3 cellular contexts compared by ENCODE assay signal in the genomic region with DNA sequence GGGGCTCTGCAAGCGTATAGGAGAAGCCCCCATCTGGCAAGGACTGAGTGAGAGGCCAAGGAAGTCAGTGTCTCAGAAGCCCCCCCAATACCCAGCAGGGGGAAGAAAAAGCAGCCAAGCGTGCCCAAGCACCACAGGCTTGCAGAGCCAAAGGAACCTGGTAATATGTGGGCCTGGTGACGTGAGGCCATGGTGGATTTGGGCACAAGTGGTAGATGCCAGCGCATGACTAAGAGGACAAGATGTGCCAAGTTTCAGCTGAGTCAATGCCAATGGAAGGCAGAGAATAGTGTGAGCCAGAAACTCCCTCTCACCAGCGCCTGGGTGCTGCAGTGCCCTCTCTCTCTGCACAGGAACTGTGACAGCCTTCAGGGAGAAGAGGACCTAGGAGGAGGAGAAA.
A peak's percentile ranks its signal among the peaks of the same experiment; 100 is the strongest.
TF ChIP-seq lines count a peak whose summit lies in the region.

No MANE protein-coding gene starts in this region.

TF ChIP-seq in liver, 16 proteins besides CTCF, POLR2A, EP300 and RAD21:
- TF ChIP-seq GABPA (IDR thresholded peaks at IDR 0.05 in 1 of 2, conservative IDR thresholded peaks at IDR 0.05 in 1 of 2) (no peak), NR2F2 (IDR thresholded peaks at IDR 0.05) (no peak), JUND (IDR thresholded peaks at IDR 0.05) (peak; percentile 80 to 89), FOXA1 (IDR thresholded peaks at IDR 0.05) (peak; percentile 37), HNF4G (IDR thresholded peaks at IDR 0.05) (no peak), HNF4A (conservative IDR thresholded peaks at IDR 0.05) (peak; percentile 28 to 63), YY1 (IDR thresholded peaks at IDR 0.05) (peak; percentile 97), EGR1 (IDR thresholded peaks at IDR 0.05; ENCODE audit: low read depth in 2 of 2) (peak in 1 of 2 donors; percentile 15), FOXA2 (IDR thresholded peaks at IDR 0.05) (peak; percentile 58), TAF1 (conservative IDR thresholded peaks at IDR 0.05) (no peak), SP1 (IDR thresholded peaks at IDR 0.05) (peak; percentile 50), RXRA (IDR thresholded peaks at IDR 0.05) (peak in 1 of 2 donors; percentile 75)
- TF ChIP-seq, protein P1, sequence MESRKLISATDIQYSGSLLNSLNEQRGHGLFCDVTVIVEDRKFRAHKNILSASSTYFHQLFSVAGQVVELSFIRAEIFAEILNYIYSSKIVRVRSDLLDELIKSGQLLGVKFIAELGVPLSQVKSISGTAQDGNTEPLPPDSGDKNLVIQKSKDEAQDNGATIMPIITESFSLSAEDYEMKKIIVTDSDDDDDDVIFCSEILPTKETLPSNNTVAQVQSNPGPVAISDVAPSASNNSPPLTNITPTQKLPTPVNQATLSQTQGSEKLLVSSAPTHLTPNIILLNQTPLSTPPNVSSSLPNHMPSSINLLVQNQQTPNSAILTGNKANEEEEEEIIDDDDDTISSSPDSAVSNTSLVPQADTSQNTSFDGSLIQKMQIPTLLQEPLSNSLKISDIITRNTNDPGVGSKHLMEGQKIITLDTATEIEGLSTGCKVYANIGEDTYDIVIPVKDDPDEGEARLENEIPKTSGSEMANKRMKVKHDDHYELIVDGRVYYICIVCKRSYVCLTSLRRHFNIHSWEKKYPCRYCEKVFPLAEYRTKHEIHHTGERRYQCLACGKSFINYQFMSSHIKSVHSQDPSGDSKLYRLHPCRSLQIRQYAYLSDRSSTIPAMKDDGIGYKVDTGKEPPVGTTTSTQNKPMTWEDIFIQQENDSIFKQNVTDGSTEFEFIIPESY (IDR thresholded peaks at IDR 0.05), result peak; percentile 39
- TF ChIP-seq, protein P2, sequence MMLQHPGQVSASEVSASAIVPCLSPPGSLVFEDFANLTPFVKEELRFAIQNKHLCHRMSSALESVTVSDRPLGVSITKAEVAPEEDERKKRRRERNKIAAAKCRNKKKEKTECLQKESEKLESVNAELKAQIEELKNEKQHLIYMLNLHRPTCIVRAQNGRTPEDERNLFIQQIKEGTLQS (IDR thresholded peaks at IDR 0.05), result peak; percentile 63
- TF ChIP-seq, protein P3, sequence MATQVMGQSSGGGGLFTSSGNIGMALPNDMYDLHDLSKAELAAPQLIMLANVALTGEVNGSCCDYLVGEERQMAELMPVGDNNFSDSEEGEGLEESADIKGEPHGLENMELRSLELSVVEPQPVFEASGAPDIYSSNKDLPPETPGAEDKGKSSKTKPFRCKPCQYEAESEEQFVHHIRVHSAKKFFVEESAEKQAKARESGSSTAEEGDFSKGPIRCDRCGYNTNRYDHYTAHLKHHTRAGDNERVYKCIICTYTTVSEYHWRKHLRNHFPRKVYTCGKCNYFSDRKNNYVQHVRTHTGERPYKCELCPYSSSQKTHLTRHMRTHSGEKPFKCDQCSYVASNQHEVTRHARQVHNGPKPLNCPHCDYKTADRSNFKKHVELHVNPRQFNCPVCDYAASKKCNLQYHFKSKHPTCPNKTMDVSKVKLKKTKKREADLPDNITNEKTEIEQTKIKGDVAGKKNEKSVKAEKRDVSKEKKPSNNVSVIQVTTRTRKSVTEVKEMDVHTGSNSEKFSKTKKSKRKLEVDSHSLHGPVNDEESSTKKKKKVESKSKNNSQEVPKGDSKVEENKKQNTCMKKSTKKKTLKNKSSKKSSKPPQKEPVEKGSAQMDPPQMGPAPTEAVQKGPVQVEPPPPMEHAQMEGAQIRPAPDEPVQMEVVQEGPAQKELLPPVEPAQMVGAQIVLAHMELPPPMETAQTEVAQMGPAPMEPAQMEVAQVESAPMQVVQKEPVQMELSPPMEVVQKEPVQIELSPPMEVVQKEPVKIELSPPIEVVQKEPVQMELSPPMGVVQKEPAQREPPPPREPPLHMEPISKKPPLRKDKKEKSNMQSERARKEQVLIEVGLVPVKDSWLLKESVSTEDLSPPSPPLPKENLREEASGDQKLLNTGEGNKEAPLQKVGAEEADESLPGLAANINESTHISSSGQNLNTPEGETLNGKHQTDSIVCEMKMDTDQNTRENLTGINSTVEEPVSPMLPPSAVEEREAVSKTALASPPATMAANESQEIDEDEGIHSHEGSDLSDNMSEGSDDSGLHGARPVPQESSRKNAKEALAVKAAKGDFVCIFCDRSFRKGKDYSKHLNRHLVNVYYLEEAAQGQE (IDR thresholded peaks at IDR 0.05), result peak; percentile 88
- TF ChIP-seq, protein P4, sequence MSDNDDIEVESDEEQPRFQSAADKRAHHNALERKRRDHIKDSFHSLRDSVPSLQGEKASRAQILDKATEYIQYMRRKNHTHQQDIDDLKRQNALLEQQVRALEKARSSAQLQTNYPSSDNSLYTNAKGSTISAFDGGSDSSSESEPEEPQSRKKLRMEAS (IDR thresholded peaks at IDR 0.05), result peak; percentile 73
TF ChIP-seq in liver: peak in this region for 12.

TF ChIP-seq in HepG2, 621 proteins besides CTCF, POLR2A, EP300 and RAD21:
- TF ChIP-seq, protein P5, sequence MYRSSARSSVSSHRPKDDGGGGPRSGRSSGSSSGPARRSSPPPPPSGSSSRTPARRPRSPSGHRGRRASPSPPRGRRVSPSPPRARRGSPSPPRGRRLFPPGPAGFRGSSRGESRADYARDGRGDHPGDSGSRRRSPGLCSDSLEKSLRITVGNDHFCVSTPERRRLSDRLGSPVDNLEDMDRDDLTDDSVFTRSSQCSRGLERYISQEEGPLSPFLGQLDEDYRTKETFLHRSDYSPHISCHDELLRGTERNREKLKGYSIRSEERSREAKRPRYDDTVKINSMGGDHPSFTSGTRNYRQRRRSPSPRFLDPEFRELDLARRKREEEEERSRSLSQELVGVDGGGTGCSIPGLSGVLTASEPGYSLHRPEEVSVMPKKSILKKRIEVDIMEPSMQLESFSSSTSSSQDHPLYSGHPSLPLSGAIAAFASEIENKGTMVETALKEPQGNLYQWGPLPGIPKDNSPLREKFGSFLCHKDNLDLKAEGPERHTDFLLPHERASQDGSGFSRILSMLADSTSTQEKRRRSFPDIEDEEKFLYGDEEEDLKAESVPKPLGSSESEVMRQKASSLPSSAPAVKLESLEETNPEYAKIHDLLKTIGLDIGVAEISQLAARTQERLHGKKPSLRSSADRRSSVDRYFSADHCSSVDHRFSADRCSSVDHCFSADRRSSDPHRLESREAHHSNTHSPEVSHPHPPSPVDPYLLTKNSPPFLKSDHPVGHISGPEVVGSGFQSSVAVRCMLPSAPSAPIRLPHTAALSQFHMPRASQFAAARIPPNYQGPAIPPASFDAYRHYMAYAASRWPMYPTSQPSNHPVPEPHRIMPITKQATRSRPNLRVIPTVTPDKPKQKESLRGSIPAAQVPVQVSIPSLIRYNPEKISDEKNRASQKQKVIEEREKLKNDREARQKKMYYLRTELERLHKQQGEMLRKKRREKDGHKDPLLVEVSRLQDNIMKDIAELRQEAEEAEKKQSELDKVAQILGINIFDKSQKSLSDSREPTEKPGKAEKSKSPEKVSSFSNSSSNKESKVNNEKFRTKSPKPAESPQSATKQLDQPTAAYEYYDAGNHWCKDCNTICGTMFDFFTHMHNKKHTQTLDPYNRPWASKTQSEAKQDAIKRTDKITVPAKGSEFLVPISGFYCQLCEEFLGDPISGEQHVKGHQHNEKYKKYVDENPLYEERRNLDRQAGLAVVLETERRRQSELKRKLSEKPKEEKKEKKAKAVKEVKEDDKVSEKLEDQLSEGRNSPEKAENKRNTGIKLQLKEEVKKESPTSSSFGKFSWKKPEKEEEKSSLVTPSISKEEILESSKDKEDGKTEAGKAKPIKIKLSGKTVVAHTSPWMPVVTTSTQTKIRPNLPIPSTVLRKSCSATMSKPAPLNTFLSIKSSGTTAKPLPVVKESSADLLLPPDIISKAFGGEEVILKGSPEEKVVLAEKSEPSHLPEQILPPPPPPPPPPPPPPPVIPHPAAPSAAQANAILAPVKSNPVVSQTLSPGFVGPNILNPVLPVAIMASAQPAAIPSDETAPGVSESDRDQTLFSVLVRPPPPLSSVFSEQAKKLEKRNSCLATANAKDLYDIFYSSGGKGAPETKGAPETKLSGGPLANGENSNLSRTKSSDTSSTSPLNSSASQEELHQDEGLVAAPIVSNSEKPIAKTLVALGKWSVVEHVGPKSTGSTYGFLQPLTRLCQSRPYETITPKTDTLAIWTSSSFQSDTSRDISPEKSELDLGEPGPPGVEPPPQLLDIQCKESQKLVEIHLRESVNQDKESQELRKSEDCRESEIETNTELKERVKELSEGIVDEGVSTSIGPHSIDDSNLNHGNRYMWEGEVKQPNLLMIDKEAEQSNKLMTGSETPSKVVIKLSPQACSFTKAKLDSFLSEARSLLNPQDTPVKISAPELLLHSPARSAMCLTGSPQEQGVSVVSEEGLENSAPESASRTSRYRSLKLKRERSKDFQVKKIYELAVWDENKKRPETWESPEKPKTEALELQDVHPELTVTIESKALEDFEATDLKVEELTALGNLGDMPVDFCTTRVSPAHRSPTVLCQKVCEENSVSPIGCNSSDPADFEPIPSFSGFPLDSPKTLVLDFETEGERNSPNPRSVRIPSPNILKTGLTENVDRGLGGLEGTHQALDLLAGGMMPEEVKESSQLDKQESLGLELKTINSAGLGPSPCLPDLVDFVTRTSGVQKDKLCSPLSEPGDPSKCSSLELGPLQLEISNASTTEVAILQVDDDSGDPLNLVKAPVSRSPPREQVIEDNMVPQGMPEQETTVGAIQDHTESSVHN (CRISPR knock-in tag; IDR thresholded peaks at IDR 0.05), result no peak
- TF ChIP-seq, protein P6, sequence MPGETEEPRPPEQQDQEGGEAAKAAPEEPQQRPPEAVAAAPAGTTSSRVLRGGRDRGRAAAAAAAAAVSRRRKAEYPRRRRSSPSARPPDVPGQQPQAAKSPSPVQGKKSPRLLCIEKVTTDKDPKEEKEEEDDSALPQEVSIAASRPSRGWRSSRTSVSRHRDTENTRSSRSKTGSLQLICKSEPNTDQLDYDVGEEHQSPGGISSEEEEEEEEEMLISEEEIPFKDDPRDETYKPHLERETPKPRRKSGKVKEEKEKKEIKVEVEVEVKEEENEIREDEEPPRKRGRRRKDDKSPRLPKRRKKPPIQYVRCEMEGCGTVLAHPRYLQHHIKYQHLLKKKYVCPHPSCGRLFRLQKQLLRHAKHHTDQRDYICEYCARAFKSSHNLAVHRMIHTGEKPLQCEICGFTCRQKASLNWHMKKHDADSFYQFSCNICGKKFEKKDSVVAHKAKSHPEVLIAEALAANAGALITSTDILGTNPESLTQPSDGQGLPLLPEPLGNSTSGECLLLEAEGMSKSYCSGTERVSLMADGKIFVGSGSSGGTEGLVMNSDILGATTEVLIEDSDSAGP (CRISPR knock-in tag; IDR thresholded peaks at IDR 0.05; ENCODE audit: borderline replicate concordance), result no peak
- TF ChIP-seq IRF2 (CRISPR knock-in tag; IDR thresholded peaks at IDR 0.05) (no peak), NKX3-1 (CRISPR knock-in tag; IDR thresholded peaks at IDR 0.05) (no peak)

TF ChIP-seq in H1, 55 proteins besides CTCF, POLR2A, EP300 and RAD21:
- TF ChIP-seq RBBP5 (IDR thresholded peaks at IDR 0.05; ENCODE audit: borderline replicate concordance, low read depth, low read length) (no peak), KDM4A (IDR thresholded peaks at IDR 0.05; ENCODE audit: low read depth, low read length, severe bottlenecking) (no peak), EZH2 (IDR thresholded peaks at IDR 0.05; ENCODE audit: low read depth, low read length, severe bottlenecking) (no peak), CBX5 (IDR thresholded peaks at IDR 0.05; ENCODE audit: low read depth, low read length) (no peak), MAFK (IDR thresholded peaks at IDR 0.05; ENCODE audit: low read depth, low read length) (no peak), TAF1 (IDR thresholded peaks at IDR 0.05; ENCODE audit: low read depth, low read length) (no peak), BRCA1 (IDR thresholded peaks at IDR 0.05; ENCODE audit: low read depth, low read length) (no peak), SP4 (IDR thresholded peaks at IDR 0.05; ENCODE audit: low read length) (no peak), SP1 (IDR thresholded peaks at IDR 0.05; ENCODE audit: low read depth, low read length) (no peak), SIX5 (IDR thresholded peaks at IDR 0.05; ENCODE audit: low read depth, low read length) (no peak)
- TF ChIP-seq, protein P7, sequence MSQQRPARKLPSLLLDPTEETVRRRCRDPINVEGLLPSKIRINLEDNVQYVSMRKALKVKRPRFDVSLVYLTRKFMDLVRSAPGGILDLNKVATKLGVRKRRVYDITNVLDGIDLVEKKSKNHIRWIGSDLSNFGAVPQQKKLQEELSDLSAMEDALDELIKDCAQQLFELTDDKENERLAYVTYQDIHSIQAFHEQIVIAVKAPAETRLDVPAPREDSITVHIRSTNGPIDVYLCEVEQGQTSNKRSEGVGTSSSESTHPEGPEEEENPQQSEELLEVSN (IDR thresholded peaks at IDR 0.05), result no peak
- TF ChIP-seq, protein P2 (IDR thresholded peaks at IDR 0.05; ENCODE audit: insufficient read depth, low read depth, low read length), result no peak
- TF ChIP-seq, protein P8, sequence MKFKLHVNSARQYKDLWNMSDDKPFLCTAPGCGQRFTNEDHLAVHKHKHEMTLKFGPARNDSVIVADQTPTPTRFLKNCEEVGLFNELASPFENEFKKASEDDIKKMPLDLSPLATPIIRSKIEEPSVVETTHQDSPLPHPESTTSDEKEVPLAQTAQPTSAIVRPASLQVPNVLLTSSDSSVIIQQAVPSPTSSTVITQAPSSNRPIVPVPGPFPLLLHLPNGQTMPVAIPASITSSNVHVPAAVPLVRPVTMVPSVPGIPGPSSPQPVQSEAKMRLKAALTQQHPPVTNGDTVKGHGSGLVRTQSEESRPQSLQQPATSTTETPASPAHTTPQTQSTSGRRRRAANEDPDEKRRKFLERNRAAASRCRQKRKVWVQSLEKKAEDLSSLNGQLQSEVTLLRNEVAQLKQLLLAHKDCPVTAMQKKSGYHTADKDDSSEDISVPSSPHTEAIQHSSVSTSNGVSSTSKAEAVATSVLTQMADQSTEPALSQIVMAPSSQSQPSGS (IDR thresholded peaks at IDR 0.05; ENCODE audit: low read length), result no peak
